In the genomic region with DNA sequence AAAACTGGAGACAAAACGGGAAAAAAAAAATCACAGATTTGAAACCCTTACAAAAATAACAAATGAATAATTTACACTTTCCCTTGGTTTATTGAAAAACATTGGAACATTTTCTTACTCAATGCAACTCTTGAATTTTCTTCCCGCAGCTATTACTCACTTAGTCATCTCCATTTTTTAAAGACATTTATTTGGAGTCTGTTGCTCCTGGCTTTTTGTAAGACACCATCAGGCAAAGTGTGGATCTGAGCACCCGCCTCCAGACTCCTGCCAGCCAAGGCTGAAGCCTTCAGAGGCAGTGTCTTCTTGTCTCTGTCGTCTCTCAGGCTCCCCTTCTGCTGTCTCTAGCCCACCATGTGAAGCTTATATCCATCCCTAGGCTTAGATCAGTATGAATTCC, we compare ENCODE assay signal across 22 cellular contexts.
"Had no signal": no experiment of that assay in that cellular context is flagged by ENCODE, and none has a peak within 500 bp of the region (broad histone marks: within the 10 kb centered on the region; RNA-seq: fewer than 3 reads in every experiment).

No MANE protein-coding gene starts in this region.

- H3K9me3 ChIP-seq: adrenal gland, esophagus muscularis mucosa, prostate gland, thoracic aorta, upper lobe of right lung had no signal

- H3K36me3 Mint-ChIP-seq: brain, memory B cell, natural killer cell had no signal

- H3K4me3 ChIP-seq: adrenal gland, coronary artery, esophagus muscularis mucosa, prostate gland, thoracic aorta, upper lobe of right lung had no signal

- H3K36me3 ChIP-seq: adrenal gland, esophagus muscularis mucosa, prostate gland, thoracic aorta, upper lobe of right lung had no signal

- H3K4me1 ChIP-seq: adrenal gland, prostate gland, upper lobe of right lung had no signal

- H3K4me3 Mint-ChIP-seq: activated CD4-positive, alpha-beta memory T cell treated with anti-CD3 and anti-CD28 coated beads, Interleukin-2, amount 10 ng/mL, durations not matched to agents 7 days and 5 days; activated T-cell treated with anti-CD3 and anti-CD28 coated beads, Interleukin-2, amount 50 U/mL, for 24 hours; central memory CD8-positive, alpha-beta T cell; memory B cell; natural killer cell; stimulated activated naive CD8-positive, alpha-beta T cell treated with anti-CD3 and anti-CD28 coated beads, Interleukin-15, Interleukin-2, amounts not matched to agents 100 ng/mL and 50 ng/mL, for 24 hours had no signal

- ATAC-seq: left ventricle myocardium superior, natural killer cell, right cardiac atrium, upper lobe of right lung had no signal

- H3K9me3 Mint-ChIP-seq: activated CD4-positive, alpha-beta memory T cell treated with anti-CD3 and anti-CD28 coated beads, Interleukin-2, amount 10 ng/mL, durations not matched to agents 7 days and 5 days; activated T-cell treated with anti-CD3 and anti-CD28 coated beads, Interleukin-2, amount 50 U/mL, for 24 hours; natural killer cell had no signal

- H3K27me3 Mint-ChIP-seq: activated CD4-positive, alpha-beta memory T cell treated with anti-CD3 and anti-CD28 coated beads, Interleukin-2, amount 10 ng/mL, durations not matched to agents 7 days and 5 days; activated T-cell treated with anti-CD3 and anti-CD28 coated beads, Interleukin-2, amount 50 U/mL, for 24 hours; central memory CD8-positive, alpha-beta T cell had no signal

- H3K27ac Mint-ChIP-seq: activated CD4-positive, alpha-beta memory T cell treated with anti-CD3 and anti-CD28 coated beads, Interleukin-2, amount 10 ng/mL, durations not matched to agents 7 days and 5 days; activated T-cell treated with anti-CD3 and anti-CD28 coated beads, Interleukin-2, amount 50 U/mL, for 24 hours; memory B cell; natural killer cell; stimulated activated naive CD8-positive, alpha-beta T cell treated with anti-CD3 and anti-CD28 coated beads, Interleukin-15, Interleukin-2, amounts not matched to agents 100 ng/mL and 50 ng/mL, for 24 hours had no signal

- H3K27me3 ChIP-seq: adrenal gland, esophagus muscularis mucosa, upper lobe of right lung had no signal

- H3K4me1 Mint-ChIP-seq: brain, memory B cell, natural killer cell had no signal

- H3K27ac ChIP-seq: coronary artery, esophagus muscularis mucosa, prostate gland, thoracic aorta, upper lobe of right lung had no signal

- DNase-seq: activated CD4-positive, alpha-beta memory T cell treated with anti-CD3 and anti-CD28 coated beads, Interleukin-2, amount 10 ng/mL, durations not matched to agents 7 days and 5 days; activated CD4-positive, alpha-beta T cell treated with anti-CD3 and anti-CD28 coated beads for 4 hours; activated effector memory CD4-positive, alpha-beta T cell treated with Interleukin-2 at 50 U/mL for 16 hours; activated naive CD4-positive, alpha-beta T cell treated with anti-CD3 and anti-CD28 coated beads, Interleukin-2, amount 50 U/mL, for 16 hours; activated T-cell treated with anti-CD3 and anti-CD28 coated beads, Interleukin-2, amount 50 U/mL, for 24 hours; adrenal gland; effector CD4-positive, alpha-beta T cell; foreskin melanocyte; left ventricle myocardium superior; natural killer cell; small intestine; T-helper 2 cell; upper lobe of right lung had no signal
